Comparison of ENCODE assay signal across 19 cellular contexts in genomic region chr22:40434101-40434500, GRCh38.
DNase-seq lines count a peak whose midpoint lies in the region; ATAC-seq and TF ChIP-seq lines count a peak whose summit lies in the region.
"Had no signal": no experiment of that assay in that cellular context is flagged by ENCODE, and none has a peak within 500 bp of the region (broad histone marks: within the 10 kb centered on the region; RNA-seq: fewer than 3 reads in every experiment).

No MANE protein-coding gene starts in this region.

- H3K79me1 ChIP-seq in trophoblast cell (ENCODE audit: low read length) = no peaks in the 10 kb centered on the region

- ATAC-seq in activated B cell treated with CpG ODN at 0.5 μM for 24 hours (ENCODE audit: low read depth) (no peak), gastroesophageal sphincter (no peak), HG03039 (IDR thresholded peaks at IDR 0.05; ENCODE audit: unreplicated experiment) (no peak), HG02642 (IDR thresholded peaks at IDR 0.05; ENCODE audit: poor library complexity, unreplicated experiment) (no peak)
- ATAC-seq: activated CD4-positive, CD25-positive, alpha-beta regulatory T cell treated with anti-CD3 and anti-CD28 coated beads, Interleukin-2, amount 50 U/mL, for 24 hours had no signal

- POLR2A ChIA-PET in activated B cell treated with CpG ODN at 0.5 μM for 24 hours (lab: Charles Lee) = interaction anchor here (2.1 kb wide), 1 partner anchor 19 kb away, joined by 6 read pairs; no protein-coding TSS in a partner anchor

- no peak overlapping the region for H3K9ac ChIP-seq in trophoblast cell (ENCODE audit: low read length)

- peak; percentile 23 for DNase-seq in AG10803 (ENCODE audit: low read depth)
- DNase-seq in activated B cell treated with CpG ODN at 0.5 μM for 24 hours = no peak
- no peak for DNase-seq in immature natural killer cell
- no peak for DNase-seq in trophoblast cell
- DNase-seq: activated CD8-positive, alpha-beta memory T cell treated with anti-CD3 and anti-CD28 coated beads, Interleukin-2, amount 50 U/mL, for 4 hours; activated naive CD4-positive, alpha-beta T cell treated with anti-CD3 and anti-CD28 coated beads, Interleukin-2, amount 10 ng/mL, durations not matched to agents 7 days and 5 days; EL; H7; Kasumi-1; NCI-H1417 treated with DMSO at 0.1 percent for 48 hours; NCI-H2171; right lobe of liver; T-helper 9 cell had no signal

- CTCF ChIA-PET in activated B cell treated with CpG ODN at 0.5 μM for 24 hours (lab: Charles Lee) = interaction anchor here (1.4 to 2.3 kb wide), 2 partner anchors 53 to 212 kb away, joined by 5 to 6 read pairs; no protein-coding TSS in a partner anchor

- H3F3A ChIP-seq in DOHH2 (ENCODE audit: control insufficient read depth, insufficient read depth) = peaks cover 39% of the 10 kb centered on the region

- H3K27me3 Mint-ChIP-seq in activated B cell treated with CpG ODN at 0.5 μM for 24 hours (no peaks in the 10 kb centered on the region), immature natural killer cell (ENCODE audit: low read depth in 3 of 3) (peaks cover 0 to 3% (median 0%) of the 10 kb centered on the region in 3 donors)
- H3K27me3 Mint-ChIP-seq: activated naive CD4-positive, alpha-beta T cell treated with anti-CD3 and anti-CD28 coated beads, Interleukin-2, amount 10 ng/mL, durations not matched to agents 7 days and 5 days had no signal

- H3K27me3 ChIP-seq in DOHH2 (ENCODE audit: control insufficient read depth, low read length) (no peaks in the 10 kb centered on the region), gastroesophageal sphincter (no peaks in the 10 kb centered on the region), trophoblast cell (ENCODE audit: insufficient read depth, low read length) (no peaks in the 10 kb centered on the region)
- H3K27me3 ChIP-seq: right lobe of liver, SJSA1 had no signal

- no peak overlapping the region for H4K8ac ChIP-seq in trophoblast cell (ENCODE audit: low read depth, low read length)

- no peak overlapping the region for H3K18ac ChIP-seq in trophoblast cell (ENCODE audit: low read length)

- no peak for TF ChIP-seq CTCF in AG10803 (conservative IDR thresholded peaks at IDR 0.05; ENCODE audit: low read length)
- no peak for TF ChIP-seq CTCF in DOHH2 (IDR thresholded peaks at IDR 0.05; ENCODE audit: low read depth, low read length, poor library complexity, severe bottlenecking)
- TF ChIP-seq CTCF in activated B cell treated with CpG ODN at 0.5 μM for 24 hours (IDR thresholded peaks at IDR 0.05) = no peak
- TF ChIP-seq CTCF in gastroesophageal sphincter (IDR thresholded peaks at IDR 0.05) = no peak

- H3K27ac ChIP-seq in DOHH2 (ENCODE audit: low read depth, low read length) = peak overlapping the region; percentile 99
- peak overlapping the region in 3 of 4 donors; percentile 6 to 73 (median 19) for H3K27ac ChIP-seq in gastroesophageal sphincter
- no peak overlapping the region for H3K27ac ChIP-seq in trophoblast cell (ENCODE audit: low read depth, low read length)
- H3K27ac ChIP-seq: right lobe of liver, SJSA1 had no signal

- H3K27ac Mint-ChIP-seq in activated B cell treated with CpG ODN at 0.5 μM for 24 hours (peak overlapping the region; percentile 91), immature natural killer cell (peak overlapping the region in 1 of 6 donors; percentile 50)
- H3K27ac Mint-ChIP-seq: activated naive CD4-positive, alpha-beta T cell treated with anti-CD3 and anti-CD28 coated beads, Interleukin-2, amount 10 ng/mL, durations not matched to agents 7 days and 5 days had no signal

- TF ChIP-seq EP300 in gastroesophageal sphincter (IDR thresholded peaks at IDR 0.05) = no peak

- TF ChIP-seq POLR2A in gastroesophageal sphincter (IDR thresholded peaks at IDR 0.05) = no peak

- H3K4ac ChIP-seq in trophoblast cell (ENCODE audit: low read depth, low read length) = no peak overlapping the region

- H2AK5ac ChIP-seq in trophoblast cell (ENCODE audit: low read length) = no peak overlapping the region

- H3K4me2 ChIP-seq in DOHH2 (ENCODE audit: low read length) = peak overlapping the region; percentile 98
- no peak overlapping the region for H3K4me2 ChIP-seq in trophoblast cell (ENCODE audit: low read length)

- intact Hi-C loops in activated B cell treated with CpG ODN at 0.5 μM for 24 hours (cut with micrococcal nuclease) = no loop called here

- H3K4me3 Mint-ChIP-seq in activated B cell treated with CpG ODN at 0.5 μM for 24 hours = peak overlapping the region; percentile 15
- H3K4me3 Mint-ChIP-seq in immature natural killer cell = no peak overlapping the region
- H3K4me3 Mint-ChIP-seq: activated naive CD4-positive, alpha-beta T cell treated with anti-CD3 and anti-CD28 coated beads, Interleukin-2, amount 10 ng/mL, durations not matched to agents 7 days and 5 days had no signal

- no peaks in the 10 kb centered on the region for H3K9me3 Mint-ChIP-seq in activated B cell treated with CpG ODN at 0.5 μM for 24 hours
- no peaks in the 10 kb centered on the region for H3K9me3 Mint-ChIP-seq in immature natural killer cell
- H3K9me3 Mint-ChIP-seq: activated naive CD4-positive, alpha-beta T cell treated with anti-CD3 and anti-CD28 coated beads, Interleukin-2, amount 10 ng/mL, durations not matched to agents 7 days and 5 days had no signal

- 84 to 92% methylated on average over 2 to 3 of the region's 3 CpGs for WGBS in gastroesophageal sphincter (ENCODE audit: low coverage in 1 of 2), 2 donors
- no CpG with 5 or more reads among the region's 3 CpGs for WGBS in trophoblast cell (ENCODE audit: extremely low coverage, insufficient coverage, insufficient read length)

- no peak overlapping the region for H4K12ac ChIP-seq in trophoblast cell (ENCODE audit: low read depth, low read length)

- H3K79me2 ChIP-seq in DOHH2 (ENCODE audit: control insufficient read depth, low read length) = peaks cover 66% of the 10 kb centered on the region
- no peaks in the 10 kb centered on the region for H3K79me2 ChIP-seq in trophoblast cell (ENCODE audit: control insufficient read depth, insufficient read depth, low read length, poor library complexity)

- peaks cover 45% of the 10 kb centered on the region for H3K36me3 Mint-ChIP-seq in activated B cell treated with CpG ODN at 0.5 μM for 24 hours (ENCODE audit: low read depth)
- H3K36me3 Mint-ChIP-seq in immature natural killer cell = peaks cover 4 to 27% (median 11%) of the 10 kb centered on the region in 3 donors

- H2BK5ac ChIP-seq in trophoblast cell (ENCODE audit: low read depth, low read length, poor library complexity) = no peak overlapping the region

- H3K36me3 ChIP-seq in DOHH2 (ENCODE audit: control insufficient read depth, low read length) (peaks cover 68% of the 10 kb centered on the region), gastroesophageal sphincter (peaks cover 0 to 42% of the 10 kb centered on the region in 2 donors), trophoblast cell (ENCODE audit: control insufficient read depth in 1 of 2, insufficient read depth in 2 of 2, low read length in 2 of 2) (peaks cover 25 to 34% of the 10 kb centered on the region in 2 experiments)

- no peak overlapping the region for H4K91ac ChIP-seq in trophoblast cell (ENCODE audit: low read depth, low read length)

- H4K20me1 ChIP-seq in DOHH2 (ENCODE audit: control insufficient read depth, insufficient read depth, low read depth, low read length) = no peaks in the 10 kb centered on the region

- H3K4me3 ChIP-seq in AG10803 (ENCODE audit: low read length) (no peak overlapping the region), DOHH2 (ENCODE audit: low read length) (peak overlapping the region; percentile 74), gastroesophageal sphincter (no peak overlapping the region), trophoblast cell (ENCODE audit: low read depth, low read length) (no peak overlapping the region)
- H3K4me3 ChIP-seq: right lobe of liver, SJSA1 had no signal

- H3K4me1 ChIP-seq in DOHH2 (ENCODE audit: control insufficient read depth, low read length) (peaks cover 94% of the 10 kb centered on the region), gastroesophageal sphincter (peaks cover 0 to 54% (median 19%) of the 10 kb centered on the region in 3 donors), trophoblast cell (ENCODE audit: control insufficient read depth in 1 of 2, insufficient read depth in 2 of 2, low read length in 2 of 2) (peaks cover 2 to 9% of the 10 kb centered on the region in 2 experiments)
- H3K4me1 ChIP-seq: right lobe of liver had no signal

- H2AFZ ChIP-seq in trophoblast cell (ENCODE audit: insufficient read depth, low read length, poor library complexity) = no peak overlapping the region

- H2BK12ac ChIP-seq in trophoblast cell (ENCODE audit: low read length) = no peak overlapping the region

- H3K9me2 ChIP-seq in DOHH2 (replicated peaks; ENCODE audit: control insufficient read depth, low read length) = no peaks in the 10 kb centered on the region

- H3K23ac ChIP-seq in trophoblast cell (ENCODE audit: low read length) = no peak overlapping the region

- no peak overlapping the region for H2BK120ac ChIP-seq in trophoblast cell (ENCODE audit: insufficient read depth, low read length, poor library complexity)

- no peak overlapping the region for H3K14ac ChIP-seq in trophoblast cell (ENCODE audit: low read length)

- H3K9me3 ChIP-seq in DOHH2 (ENCODE audit: control insufficient read depth, insufficient read depth, low read length) (no peaks in the 10 kb centered on the region), gastroesophageal sphincter (no peaks in the 10 kb centered on the region), trophoblast cell (ENCODE audit: insufficient read depth, low read depth, low read length) (no peaks in the 10 kb centered on the region)
- H3K9me3 ChIP-seq: right lobe of liver, SJSA1 had no signal

- peaks cover 83% of the 10 kb centered on the region for H3K4me1 Mint-ChIP-seq in activated B cell treated with CpG ODN at 0.5 μM for 24 hours
- peaks cover 39 to 41% of the 10 kb centered on the region in 2 donors for H3K4me1 Mint-ChIP-seq in immature natural killer cell
